12 cellular contexts compared by ENCODE assay signal in genomic region chr18:814300-815084, GRCh38. TPM values are rescaled to one million over a fixed set of nuclear protein-coding genes. Genes with fewer than 3 reads are reported as not detected.
DNase-seq lines count a peak whose midpoint lies in the region; ATAC-seq, FAIRE-seq and TF ChIP-seq lines count a peak whose summit lies in the region.
"Had no signal": no experiment of that assay in that cellular context is flagged by ENCODE, and none has a peak within 500 bp of the region (broad histone marks: within the 10 kb centered on the region; RNA-seq: fewer than 3 reads in every experiment).

No MANE protein-coding gene starts in this region.

- H3K4me2 ChIP-seq in PC-3 (ENCODE audit: low read length), result no peak overlapping the region
- no peak overlapping the region for H3K4me2 ChIP-seq in H1 (ENCODE audit: insufficient read depth in 1 of 2, low read depth in 2 of 2, low read length in 2 of 2)
- no peak overlapping the region for H3K4me2 ChIP-seq in neuronal stem cell (ENCODE audit: insufficient read depth, low read length, poor library complexity, severe bottlenecking)

- H2BK12ac ChIP-seq in H1 (ENCODE audit: low read depth, low read length) (no peak overlapping the region), neuronal stem cell (ENCODE audit: low read length) (no peak overlapping the region)

- peaks cover 22% of the 10 kb centered on the region for H4K20me1 ChIP-seq in PC-3 (ENCODE audit: low read length)
- H4K20me1 ChIP-seq in H1 (replicated peaks in 1 of 2; ENCODE audit: control insufficient read depth in 1 of 2, insufficient read depth in 2 of 2, low read length in 2 of 2), result no peaks in the 10 kb centered on the region

- no peak overlapping the region for H2BK120ac ChIP-seq in H1 (replicated peaks; ENCODE audit: low read depth, low read length)
- no peak overlapping the region for H2BK120ac ChIP-seq in neuronal stem cell (ENCODE audit: low read depth, low read length)

- H3K9ac ChIP-seq in PC-3 (ENCODE audit: low read length) (no peak overlapping the region), H1 (replicated peaks in 1 of 4; ENCODE audit: extremely low read depth in 1 of 4, low read depth in 3 of 4, low read length in 3 of 4) (no peak overlapping the region), neuronal stem cell (ENCODE audit: low read depth, low read length, poor library complexity) (no peak overlapping the region)

- H3K4me1 Mint-ChIP-seq in activated T-cell treated with anti-CD3 and anti-CD28 coated beads, Interleukin-2, amount 50 U/mL, for 72 hours (ENCODE audit: low read depth), result peaks cover 50% of the 10 kb centered on the region
- H3K4me1 Mint-ChIP-seq in stimulated activated effector memory CD8-positive, alpha-beta T cell treated with anti-CD3 and anti-CD28 coated beads, Interleukin-12 subunit alpha, Interleukin-12 subunit beta, amount 100 ng/mL, for 72 hours, result peaks cover 48% of the 10 kb centered on the region

- intact Hi-C loops in PC-3 (cut with micrococcal nuclease), result loop anchor here (5.0 kb wide), 1 partner anchor 72 kb away; no protein-coding TSS in a partner anchor
- intact Hi-C loops in Right ventricle myocardium superior (cut with DNase I), result no loop called here

- no TSS peak for BruUV-seq in PC-3 (replicated peaks; lab: Mats Ljungman, UMichigan)

- no peaks in the 10 kb centered on the region for H3K27me3 Mint-ChIP-seq in activated T-cell treated with anti-CD3 and anti-CD28 coated beads, Interleukin-2, amount 50 U/mL, for 72 hours (ENCODE audit: low read depth)

- no peak overlapping the region for H3K27ac ChIP-seq in PC-3 (ENCODE audit: low read length)
- no peak overlapping the region for H3K27ac ChIP-seq in H1 (ENCODE audit: low read depth, low read length)
- no peak overlapping the region for H3K27ac ChIP-seq in neuronal stem cell (replicated peaks; ENCODE audit: low read length)
- H3K27ac ChIP-seq: neutrophil had no signal

- H3K36me3 Mint-ChIP-seq in activated T-cell treated with anti-CD3 and anti-CD28 coated beads, Interleukin-2, amount 50 U/mL, for 72 hours (ENCODE audit: insufficient read depth in 2 of 2), result peaks cover 7% of the 10 kb centered on the region in 2 donors
- H3K36me3 Mint-ChIP-seq in stimulated activated effector memory CD8-positive, alpha-beta T cell treated with anti-CD3 and anti-CD28 coated beads, Interleukin-12 subunit alpha, Interleukin-12 subunit beta, amount 100 ng/mL, for 72 hours, result peaks cover 38% of the 10 kb centered on the region

- H3K56ac ChIP-seq in H1 (replicated peaks; ENCODE audit: insufficient read length, low read depth, low read length), result no peak overlapping the region

- no peak overlapping the region for H4K91ac ChIP-seq in H1 (replicated peaks; ENCODE audit: insufficient read length, low read length)
- no peak overlapping the region for H4K91ac ChIP-seq in neuronal stem cell (ENCODE audit: low read depth, low read length, poor library complexity)

- no peak overlapping the region for H2BK20ac ChIP-seq in H1 (ENCODE audit: low read length)

- H3K79me2 ChIP-seq in PC-3 (ENCODE audit: low read length) (peaks cover 23% of the 10 kb centered on the region), H1 (ENCODE audit: control insufficient read depth in 1 of 2, insufficient read depth in 2 of 2, low read length in 2 of 2) (peaks cover 8 to 21% of the 10 kb centered on the region in 2 experiments)

- no peak overlapping the region for H3K4ac ChIP-seq in H1 (replicated peaks; ENCODE audit: insufficient read length, low read depth, low read length)
- no peak overlapping the region for H3K4ac ChIP-seq in neuronal stem cell (ENCODE audit: low read length)

- TF ChIP-seq EP300 in H1 (IDR thresholded peaks at IDR 0.05; ENCODE audit: borderline replicate concordance in 1 of 2, low read depth in 2 of 2, low read length in 2 of 2), result no peak

- no peak overlapping the region for H3K18ac ChIP-seq in H1 (ENCODE audit: extremely low read depth, low read length)
- H3K18ac ChIP-seq in neuronal stem cell (ENCODE audit: low read length), result no peak overlapping the region

- no peak for DNase-seq in activated T-cell treated with anti-CD3 and anti-CD28 coated beads, Interleukin-2, amount 50 U/mL, for 72 hours
- no peak for DNase-seq in activated T-cell treated with anti-CD3 and anti-CD28 coated beads, Interleukin-2, amount 50 U/mL, for 1 hour
- DNase-seq in PC-3 (no peak), H1 (ENCODE audit: low read depth in 1 of 2, low spot score in 2 of 2) (no peak), amniotic stem cell (lab: John Stamatoyannopoulos, UW) (no peak), Right ventricle myocardium superior (no peak), neuronal stem cell (ENCODE audit: low spot score) (no peak)
- DNase-seq in stimulated activated effector memory CD8-positive, alpha-beta T cell treated with anti-CD3 and anti-CD28 coated beads, Interleukin-12 subunit alpha, Interleukin-12 subunit beta, amount 100 ng/mL, for 72 hours (ENCODE audit: low spot score in 2 of 2), result no peak
- DNase-seq: effector CD8-positive, alpha-beta T cell had no signal

- POLR2A ChIA-PET in PC-3 (lab: Charles Lee; ENCODE audit: unreplicated experiment) (no interaction called here), H1 (lab: Charles Lee; ENCODE audit: partially characterized antibody) (interaction anchor here (0.7 to 1.3 kb wide), 5 partner anchors 10 to 94 kb away, joined by 3 read pairs; no protein-coding TSS in a partner anchor)

- no peak for ATAC-seq in activated T-cell treated with anti-CD3 and anti-CD28 coated beads, Interleukin-2, amount 50 U/mL, for 72 hours (replicated peaks in 1 of 2)
- ATAC-seq in PC-3 (no peak), Right ventricle myocardium superior (ENCODE audit: poor library complexity) (no peak)
- no peak for ATAC-seq in stimulated activated effector memory CD8-positive, alpha-beta T cell treated with anti-CD3 and anti-CD28 coated beads, Interleukin-12 subunit alpha, Interleukin-12 subunit beta, amount 100 ng/mL, for 72 hours

- H2AFZ ChIP-seq in PC-3 (ENCODE audit: low read length) (no peak overlapping the region), H1 (ENCODE audit: low read length) (no peak overlapping the region), neuronal stem cell (ENCODE audit: low read length) (no peak overlapping the region)

- 82% methylated on average over 4 of the region's 4 CpGs; no CpG with 5 or more reads in 1 of the 2 experiments for WGBS in H1 (ENCODE audit: extremely low coverage in 1 of 2, insufficient coverage in 1 of 2, insufficient read length in 1 of 2, insufficient replicate concordance in 2 of 2, low coverage in 1 of 2, low lambda C conversion rate in 2 of 2, missing lambda C conversion rate in 1 of 2), 2 experiments
- no CpG with 5 or more reads among the region's 4 CpGs for WGBS in neuronal stem cell (ENCODE audit: extremely low coverage in 2 of 2, insufficient read length in 2 of 2, insufficient replicate concordance in 1 of 2), 2 donors

- peak; percentile 54 to 57 for TF ChIP-seq RAD21 in H1 (IDR thresholded peaks at IDR 0.05 in 1 of 2, conservative IDR thresholded peaks at IDR 0.05 in 1 of 2; ENCODE audit: low read depth in 2 of 2, low read length in 2 of 2)

- H2AK5ac ChIP-seq in H1 (ENCODE audit: low read depth, low read length), result no peak overlapping the region
- H2AK5ac ChIP-seq in neuronal stem cell (ENCODE audit: low read depth, low read length), result no peak overlapping the region

- peak; percentile 68 for FAIRE-seq in H1 (lab: Jason Lieb, UNC)
- FAIRE-seq: astrocyte, G401.6 had no signal

- H3K4me3 Mint-ChIP-seq in activated T-cell treated with anti-CD3 and anti-CD28 coated beads, Interleukin-2, amount 50 U/mL, for 72 hours, result peak overlapping the region; percentile 38 to 53
- peak overlapping the region; percentile 87 for H3K4me3 Mint-ChIP-seq in stimulated activated effector memory CD8-positive, alpha-beta T cell treated with anti-CD3 and anti-CD28 coated beads, Interleukin-12 subunit alpha, Interleukin-12 subunit beta, amount 100 ng/mL, for 72 hours

- H3K4me3 ChIP-seq in PC-3 (ENCODE audit: low read length) (no peak overlapping the region), H1 (ENCODE audit: extremely low read depth in 1 of 4, insufficient read depth in 2 of 4, low read depth in 3 of 4, low read length in 4 of 4) (no peak overlapping the region), neuronal stem cell (ENCODE audit: low read length in 2 of 2) (no peak overlapping the region)

- H3K9me2 ChIP-seq in PC-3 (replicated peaks; ENCODE audit: low read length), result no peaks in the 10 kb centered on the region

- no peak overlapping the region for H3K23ac ChIP-seq in H1 (ENCODE audit: insufficient read length)
- H3K23ac ChIP-seq in neuronal stem cell (ENCODE audit: low read depth, low read length, poor library complexity), result no peak overlapping the region

- H2BK15ac ChIP-seq in H1 (ENCODE audit: low read length), result no peak overlapping the region
- no peak overlapping the region for H2BK15ac ChIP-seq in neuronal stem cell (ENCODE audit: low read length)

- H4K5ac ChIP-seq in H1 (ENCODE audit: insufficient read length, low read depth, low read length), result no peak overlapping the region

- H3K14ac ChIP-seq in H1 (ENCODE audit: insufficient read length) (no peak overlapping the region), neuronal stem cell (ENCODE audit: low read length) (no peak overlapping the region)

- H3K4me1 ChIP-seq in PC-3 (ENCODE audit: insufficient read depth, low read length) (peaks cover 12% of the 10 kb centered on the region; the same call in 1 of the 2 replicates), H1 (replicated peaks in 1 of 4; ENCODE audit: control insufficient read depth in 3 of 4, insufficient read depth in 4 of 4, low read length in 3 of 4) (peaks cover 0 to 3% (median 0%) of the 10 kb centered on the region in 4 experiments; a peak in 1 of 7 replicates), neuronal stem cell (ENCODE audit: control insufficient read depth in 2 of 2, insufficient read depth in 1 of 2, low read depth in 1 of 2, low read length in 2 of 2) (peaks cover 2 to 17% of the 10 kb centered on the region in 2 donors)

- H3K23me2 ChIP-seq in H1 (ENCODE audit: low read depth, low read length), result peaks cover 6% of the 10 kb centered on the region; the same call in 1 of the 2 replicates

- H2BK5ac ChIP-seq in H1 (ENCODE audit: low read depth, low read length) (no peak overlapping the region), neuronal stem cell (ENCODE audit: low read length) (no peak overlapping the region)

- TF ChIP-seq CTCF in PC-3 (conservative IDR thresholded peaks at IDR 0.05; ENCODE audit: low read depth, low read length) (peak; percentile 17; the same call in 1 of the 2 replicates), H1 (IDR thresholded peaks at IDR 0.05; ENCODE audit: control extremely low read depth in 1 of 3, insufficient read depth in 1 of 3, low read depth in 1 of 3, low read length in 3 of 3) (peak; percentile 33 to 49 (median 44))

- H3K9me3 ChIP-seq in PC-3 (ENCODE audit: low read length) (peaks cover 4% of the 10 kb centered on the region; the same call in 1 of the 2 replicates), H1 (ENCODE audit: insufficient read depth in 2 of 2, low read depth in 1 of 2, low read length in 1 of 2) (no peaks in the 10 kb centered on the region), neuronal stem cell (replicated peaks in 1 of 2; ENCODE audit: control insufficient read depth in 2 of 2, insufficient read depth in 1 of 2, low read depth in 1 of 2, low read length in 2 of 2) (peaks cover 0 to 7% of the 10 kb centered on the region in 2 donors)

- H3K36me3 ChIP-seq in PC-3 (ENCODE audit: low read depth, low read length) (no peaks in the 10 kb centered on the region), H1 (ENCODE audit: control insufficient read depth in 2 of 4, insufficient read depth in 4 of 4, low read length in 3 of 4) (no peaks in the 10 kb centered on the region), neuronal stem cell (replicated peaks in 1 of 2; ENCODE audit: control insufficient read depth in 2 of 2, insufficient read depth in 2 of 2, low read length in 2 of 2) (no peaks in the 10 kb centered on the region)
- H3K36me3 ChIP-seq: neutrophil had no signal

- H3F3A ChIP-seq in PC-3 (ENCODE audit: low read length, unreplicated experiment), result no peaks in the 10 kb centered on the region

- H4K8ac ChIP-seq in H1 (ENCODE audit: extremely low read depth, insufficient read depth, low read length), result no peak overlapping the region
- no peak overlapping the region for H4K8ac ChIP-seq in neuronal stem cell (ENCODE audit: low read depth, low read length)

- no peaks in the 10 kb centered on the region for H3K79me1 ChIP-seq in H1 (ENCODE audit: low read depth, low read length)
- H3K79me1 ChIP-seq in neuronal stem cell (ENCODE audit: low read depth, low read length), result no peaks in the 10 kb centered on the region

- H3K27ac Mint-ChIP-seq in activated T-cell treated with anti-CD3 and anti-CD28 coated beads, Interleukin-2, amount 50 U/mL, for 72 hours, result peak overlapping the region; percentile 6
- peak overlapping the region; percentile 99 for H3K27ac Mint-ChIP-seq in stimulated activated effector memory CD8-positive, alpha-beta T cell treated with anti-CD3 and anti-CD28 coated beads, Interleukin-12 subunit alpha, Interleukin-12 subunit beta, amount 100 ng/mL, for 72 hours

- no peaks in the 10 kb centered on the region for H3K9me3 Mint-ChIP-seq in activated T-cell treated with anti-CD3 and anti-CD28 coated beads, Interleukin-2, amount 50 U/mL, for 72 hours
- no peaks in the 10 kb centered on the region for H3K9me3 Mint-ChIP-seq in stimulated activated effector memory CD8-positive, alpha-beta T cell treated with anti-CD3 and anti-CD28 coated beads, Interleukin-12 subunit alpha, Interleukin-12 subunit beta, amount 100 ng/mL, for 72 hours

- no peaks in the 10 kb centered on the region for H3K27me3 ChIP-seq in PC-3 (ENCODE audit: low read length)
- H3K27me3 ChIP-seq in H1 (replicated peaks in 1 of 4; ENCODE audit: control insufficient read depth in 3 of 4, extremely low read depth in 1 of 4, insufficient read depth in 3 of 4, low read length in 3 of 4), result no peaks in the 10 kb centered on the region
- no peaks in the 10 kb centered on the region for H3K27me3 ChIP-seq in neuronal stem cell (ENCODE audit: control insufficient read depth in 3 of 3, insufficient read depth in 3 of 3, low read depth in 1 of 3, low read length in 3 of 3)

- CTCF ChIA-PET in PC-3 (lab: Charles Lee), result no interaction called here
- CTCF ChIA-PET in H1 (lab: Charles Lee; ENCODE audit: partially characterized antibody), result interaction anchor here (0.9 to 10.4 kb wide), 8 partner anchors 17 to 102 kb away, joined by 3 to 106 read pairs (median 4); partner anchors contain the start of gene ENOSF1

- no peak for TF ChIP-seq POLR2A in H1 (IDR thresholded peaks at IDR 0.05; ENCODE audit: control extremely low read depth in 1 of 2, low read depth in 2 of 2, low read length in 2 of 2)

RNA-seq across cellular contexts. Expression of gene YES1, which starts 2.5 kb away (rescaled TPM):
- total RNA-seq in activated T-cell treated with anti-CD3 and anti-CD28 coated beads, Interleukin-2, amount 50 U/mL, for 72 hours, result 10 to 100 TPM; 15.3 to 22.5 TPM
- 73.5 and 113 TPM in 2 replicates for total RNA-seq in PC-3 (2014; rRNA removed)
- total RNA-seq in H1 (2021; fragmentation: NEBNext Ultra II Directional; extraction: Animal tissue kit (Norgen Biotek cat#: 25700)), result 94.3 and 99.5 TPM in 2 replicates
- polyA plus RNA-seq in H1 (2011; rRNA removed), result 14.8 and 22.4 TPM in 2 replicates
- polyA plus RNA-seq in H1 (2011; cell fraction: cytosol; rRNA removed), result 24.8 TPM
- polyA plus RNA-seq in H1 (2011; cell fraction: nucleus; rRNA removed), result 55.5 TPM
- polyA plus RNA-seq in H1 (2012, experiment 1 of 2), result 22.1 to 47.9 TPM (median 34.4 TPM) in 4 replicates
- polyA plus RNA-seq in H1 (2012, experiment 2 of 2), result 2.4 TPM
- 81.2 TPM for polyA plus RNA-seq in H1 (2013, experiment 1 of 2)
- 75.8 TPM for polyA plus RNA-seq in H1 (2013, experiment 2 of 2)
- 69.5 and 115 TPM in 2 replicates for polyA minus RNA-seq in H1 (2011; rRNA and poly(A)+ RNA removed)
- polyA minus RNA-seq in H1 (2011; cell fraction: cytosol; rRNA and poly(A)+ RNA removed), result 35.8 TPM
- polyA minus RNA-seq in H1 (2011; cell fraction: nucleus; rRNA and poly(A)+ RNA removed), result 60.0 TPM
- total RNA-seq in Right ventricle myocardium superior, result 21.8 TPM
- 55.9 TPM for polyA plus RNA-seq in neuronal stem cell (2013, experiment 1 of 2)
- 57.2 TPM for polyA plus RNA-seq in neuronal stem cell (2013, experiment 2 of 2)
